ENCODE assay signal across 30 cellular contexts in genomic region chr18:45945669-45946068, GRCh38.
"Had no signal": no experiment of that assay in that cellular context is flagged by ENCODE, and none has a peak within 500 bp of the region (broad histone marks: within the 10 kb centered on the region; RNA-seq: fewer than 3 reads in every experiment).

No MANE protein-coding gene starts in this region.

- H3K27me3 Mint-ChIP-seq: activated B cell treated with CpG ODN at 0.5 μM for 24 hours; activated CD4-positive, alpha-beta memory T cell treated with anti-CD3 and anti-CD28 coated beads for 36 hours; activated naive CD8-positive, alpha-beta T cell treated with anti-CD3 and anti-CD28 coated beads, Interleukin-2, amount 10 ng/mL, durations not matched to agents 7 days and 5 days; T-cell had no signal

- H3K27ac Mint-ChIP-seq: activated B cell treated with CpG ODN at 0.5 μM for 24 hours; activated CD4-positive, alpha-beta memory T cell treated with anti-CD3 and anti-CD28 coated beads for 36 hours; activated naive CD8-positive, alpha-beta T cell treated with anti-CD3 and anti-CD28 coated beads, Interleukin-2, amount 10 ng/mL, durations not matched to agents 7 days and 5 days; activated T-helper 1 cell treated with anti-CD3 and anti-CD28 coated beads, Interleukin-12 subunit alpha, Interleukin-12 subunit beta, Interleukin-2, Interleukin-4 antibody, amounts not matched to agents 30 ng/mL and 10 ng/mL and 1 ng/mL, durations not matched to agents 14 hours and 24 hours and 36 hours; T-cell had no signal

- ATAC-seq: activated T-cell treated with anti-CD3 and anti-CD28 coated beads, Interleukin-2, amount 50 U/mL, for 4 hours; body of pancreas; K562; PC-3; SK-N-SH treated with all-trans-retinoic acid at 6 μM for 48 hours; T-cell had no signal

- H3K4me3 Mint-ChIP-seq: activated B cell treated with CpG ODN at 0.5 μM for 24 hours; activated CD4-positive, alpha-beta memory T cell treated with anti-CD3 and anti-CD28 coated beads for 36 hours; activated naive CD8-positive, alpha-beta T cell treated with anti-CD3 and anti-CD28 coated beads, Interleukin-2, amount 10 ng/mL, durations not matched to agents 7 days and 5 days; activated T-cell treated with anti-CD3 and anti-CD28 coated beads, Interleukin-2, amount 50 U/mL, for 4 hours; activated T-helper 1 cell treated with anti-CD3 and anti-CD28 coated beads, Interleukin-12 subunit alpha, Interleukin-12 subunit beta, Interleukin-2, Interleukin-4 antibody, amounts not matched to agents 30 ng/mL and 10 ng/mL and 1 ng/mL, durations not matched to agents 14 hours and 24 hours and 36 hours; T-cell had no signal

- H3K4me1 Mint-ChIP-seq: activated B cell treated with CpG ODN at 0.5 μM for 24 hours; activated naive CD8-positive, alpha-beta T cell treated with anti-CD3 and anti-CD28 coated beads, Interleukin-2, amount 10 ng/mL, durations not matched to agents 7 days and 5 days; T-cell had no signal

- DNase-seq: activated B cell treated with CpG ODN at 0.5 μM for 24 hours; activated CD4-positive, alpha-beta memory T cell treated with anti-CD3 and anti-CD28 coated beads for 36 hours; activated CD4-positive, alpha-beta T cell treated with anti-CD3 and anti-CD28 coated beads for 4 hours; activated CD4-positive, alpha-beta T cell treated with anti-CD3 and anti-CD28 coated beads, Interleukin-2, amount 50 U/mL, for 1 hour; activated CD4-positive, CD25-positive, alpha-beta regulatory T cell treated with anti-CD3 and anti-CD28 coated beads, Interleukin-2, amount 50 U/mL, for 72 hours; activated CD8-positive, alpha-beta memory T cell treated with anti-CD3 and anti-CD28 coated beads, Interleukin-2, amount 50 U/mL, for 4 hours; activated naive CD4-positive, alpha-beta T cell treated with anti-CD3 and anti-CD28 coated beads, Interleukin-2, amount 50 U/mL, for 16 hours; activated naive CD8-positive, alpha-beta T cell treated with anti-CD3 and anti-CD28 coated beads, Interleukin-2, amount 10 ng/mL, durations not matched to agents 7 days and 5 days; activated T-cell treated with anti-CD3 and anti-CD28 coated beads for 4 hours; activated T-cell treated with anti-CD3 and anti-CD28 coated beads, Interleukin-2, amount 50 U/mL, for 4 hours; body of pancreas; NCI-H1105; NCI-H1417 treated with DMSO at 0.1 percent for 48 hours; NCI-H187 treated with DMSO at 0.1 percent for 48 hours; NCI-H2081; NCI-H2171 treated with DMSO at 0.1 percent for 48 hours; NCI-H2227 treated with DMSO at 0.1 percent for 48 hours; NCI-H446; NCI-H510A treated with DMSO at 0.1 percent for 48 hours; PC-3; Peyer's patch; RPMI8226; SHP77 treated with DMSO at 0.1 percent for 48 hours; T-cell; T-helper 2 cell; T-helper 9 cell had no signal

- H3K9me3 Mint-ChIP-seq: activated B cell treated with CpG ODN at 0.5 μM for 24 hours; activated CD4-positive, alpha-beta memory T cell treated with anti-CD3 and anti-CD28 coated beads for 36 hours; activated naive CD8-positive, alpha-beta T cell treated with anti-CD3 and anti-CD28 coated beads, Interleukin-2, amount 10 ng/mL, durations not matched to agents 7 days and 5 days; activated T-cell treated with anti-CD3 and anti-CD28 coated beads, Interleukin-2, amount 50 U/mL, for 4 hours; activated T-helper 1 cell treated with anti-CD3 and anti-CD28 coated beads, Interleukin-12 subunit alpha, Interleukin-12 subunit beta, Interleukin-2, Interleukin-4 antibody, amounts not matched to agents 30 ng/mL and 10 ng/mL and 1 ng/mL, durations not matched to agents 14 hours and 24 hours and 36 hours; T-cell had no signal

- H3K27me3 ChIP-seq: body of pancreas, breast epithelium, Peyer's patch had no signal

- H3K4me3 ChIP-seq: body of pancreas, breast epithelium, K562, Peyer's patch had no signal

- H3K9me3 ChIP-seq: body of pancreas, breast epithelium, Peyer's patch had no signal

- H3K4me1 ChIP-seq: body of pancreas, breast epithelium, Peyer's patch had no signal
